ENCODE assay signal across 1 cellular context in genomic region chr12:116737774-116738657, GRCh38.
A peak's percentile ranks its signal among the peaks of the same experiment; 100 is the strongest.
TF ChIP-seq lines count a peak whose summit lies in the region.

RNFT2 (plus strand) TSS chr12:116738315; CDS start chr12:116740498, 2,183 bp downstream.
SPRING1 (minus strand) TSS chr12:116738069; CDS start chr12:116737900, 169 bp downstream.

TF ChIP-seq in K562, 482 proteins besides CTCF, POLR2A, EP300 and RAD21 (continued from another document and continues in another):
- TF ChIP-seq MLX (CRISPR knock-in tag; conservative IDR thresholded peaks at IDR 0.05) = no peak
- TF ChIP-seq TOE1 (IDR thresholded peaks at IDR 0.05; ENCODE audit: borderline replicate concordance) = peak; percentile 98
- no peak for TF ChIP-seq TOE1 (CRISPR knock-in tag; IDR thresholded peaks at IDR 0.05; ENCODE audit: borderline replicate concordance, low read depth)
- TF ChIP-seq TFAP4 (CRISPR knock-in tag; IDR thresholded peaks at IDR 0.05; ENCODE audit: borderline replicate concordance) = peak; percentile 88
- peak; percentile 72 for TF ChIP-seq VEZF1 (CRISPR knock-in tag; IDR thresholded peaks at IDR 0.05)
- TF ChIP-seq STAT6 (CRISPR knock-in tag; IDR thresholded peaks at IDR 0.05) = peak; percentile 47; the same call in 1 of the 2 replicates
- TF ChIP-seq HMG20A (CRISPR knock-in tag; conservative IDR thresholded peaks at IDR 0.05) = no peak
- peak; percentile 78 for TF ChIP-seq RFX1 (IDR thresholded peaks at IDR 0.05)
- TF ChIP-seq ZNF512 (tag; IDR thresholded peaks at IDR 0.05) = peak; percentile 91
- TF ChIP-seq NONO (IDR thresholded peaks at IDR 0.05; ENCODE audit: low read depth in 2 of 2, low read length in 1 of 2) = peak; percentile 61 to 78
- TF ChIP-seq RBFOX2 (IDR thresholded peaks at IDR 0.05; ENCODE audit: low read depth, low read length) = peak; percentile 75
- no peak for TF ChIP-seq SETDB1 (IDR thresholded peaks at IDR 0.05; ENCODE audit: low read length)
- TF ChIP-seq ZNF766 (CRISPR knock-in tag; conservative IDR thresholded peaks at IDR 0.05) = peak; percentile 94
- TF ChIP-seq ATF3 (IDR thresholded peaks at IDR 0.05) = peak; percentile 46; the same call in 1 of the 2 replicates
- TF ChIP-seq ATF3 (CRISPR knock-in tag; conservative IDR thresholded peaks at IDR 0.05) = no peak
- TF ChIP-seq HSF4 (CRISPR knock-in tag; IDR thresholded peaks at IDR 0.05; ENCODE audit: borderline replicate concordance) = no peak
- peak; percentile 75 for TF ChIP-seq MEIS2 (IDR thresholded peaks at IDR 0.05; ENCODE audit: partially characterized antibody)
- peak; percentile 88 for TF ChIP-seq ETV1 (tag; conservative IDR thresholded peaks at IDR 0.05; ENCODE audit: low read depth)
- TF ChIP-seq RBBP5 (IDR thresholded peaks at IDR 0.05; ENCODE audit: borderline replicate concordance, insufficient read depth, low read length, poor library complexity, severe bottlenecking) = peak; percentile 77
- no peak for TF ChIP-seq ZNF140 (CRISPR knock-in tag; IDR thresholded peaks at IDR 0.05)
- TF ChIP-seq NRF1 (conservative IDR thresholded peaks at IDR 0.05 in 1 of 2, IDR thresholded peaks at IDR 0.05 in 1 of 2) = peak; percentile 86 to 89
- 0 out of 2 replicates have a peak, but pooled peaks have one; percentile 28 for TF ChIP-seq ZBTB7A (IDR thresholded peaks at IDR 0.05; ENCODE audit: borderline replicate concordance, control insufficient read depth, low read depth, low read length)
- TF ChIP-seq SIN3A (IDR thresholded peaks at IDR 0.05; ENCODE audit: borderline replicate concordance in 2 of 2, control insufficient read depth in 1 of 2, low read depth in 2 of 2, low read length in 2 of 2) = 0 out of 4 replicates have a peak, but pooled peaks have one; percentile 8 to 47
- TF ChIP-seq ZNF76 (CRISPR knock-in tag; IDR thresholded peaks at IDR 0.05; ENCODE audit: borderline replicate concordance) = peak; percentile 18; the same call in 1 of the 2 replicates
- peak; percentile 47 for TF ChIP-seq BCOR (IDR thresholded peaks at IDR 0.05)
- no peak for TF ChIP-seq ZNF347 (CRISPR knock-in tag; IDR thresholded peaks at IDR 0.05; ENCODE audit: low read depth)
- TF ChIP-seq DIDO1 (tag; IDR thresholded peaks at IDR 0.05; ENCODE audit: low read depth) = 0 out of 2 replicates have a peak, but pooled peaks have one; percentile 27
- TF ChIP-seq PBX2 (CRISPR knock-in tag; IDR thresholded peaks at IDR 0.05; ENCODE audit: low read depth) = no peak
- TF ChIP-seq PBX2 (tag; conservative IDR thresholded peaks at IDR 0.05; ENCODE audit: low read depth) = 0 out of 2 replicates have a peak, but pooled peaks have one; percentile 27
- peak; percentile 85; the same call in 1 of the 2 replicates for TF ChIP-seq ESRRA (IDR thresholded peaks at IDR 0.05; ENCODE audit: borderline replicate concordance, low read depth)
- peak; percentile 99 for TF ChIP-seq BHLHE40 (IDR thresholded peaks at IDR 0.05; ENCODE audit: low read length)
- TF ChIP-seq ARID3A (IDR thresholded peaks at IDR 0.05; ENCODE audit: borderline replicate concordance, low read depth, low read length) = no peak
- TF ChIP-seq ELF1 (tag; IDR thresholded peaks at IDR 0.05) = 0 out of 2 replicates have a peak, but pooled peaks have one; percentile 9
- no peak for TF ChIP-seq ZNF609 (CRISPR knock-in tag; IDR thresholded peaks at IDR 0.05; ENCODE audit: borderline replicate concordance)
- TF ChIP-seq STAT5B (CRISPR knock-in tag; IDR thresholded peaks at IDR 0.05) = no peak
- peak; percentile 58 for TF ChIP-seq ETS1 (conservative IDR thresholded peaks at IDR 0.05; ENCODE audit: control insufficient read depth, low read depth, low read length)
- peak; percentile 58; the same call in 1 of the 2 replicates for TF ChIP-seq RB1 (IDR thresholded peaks at IDR 0.05; ENCODE audit: low read depth)
- peak; percentile 74; the same call in 1 of the 2 replicates for TF ChIP-seq RNF2 (IDR thresholded peaks at IDR 0.05)
- TF ChIP-seq ZNF584 (CRISPR knock-in tag; IDR thresholded peaks at IDR 0.05; ENCODE audit: low read depth) = no peak
